In the genomic region with DNA sequence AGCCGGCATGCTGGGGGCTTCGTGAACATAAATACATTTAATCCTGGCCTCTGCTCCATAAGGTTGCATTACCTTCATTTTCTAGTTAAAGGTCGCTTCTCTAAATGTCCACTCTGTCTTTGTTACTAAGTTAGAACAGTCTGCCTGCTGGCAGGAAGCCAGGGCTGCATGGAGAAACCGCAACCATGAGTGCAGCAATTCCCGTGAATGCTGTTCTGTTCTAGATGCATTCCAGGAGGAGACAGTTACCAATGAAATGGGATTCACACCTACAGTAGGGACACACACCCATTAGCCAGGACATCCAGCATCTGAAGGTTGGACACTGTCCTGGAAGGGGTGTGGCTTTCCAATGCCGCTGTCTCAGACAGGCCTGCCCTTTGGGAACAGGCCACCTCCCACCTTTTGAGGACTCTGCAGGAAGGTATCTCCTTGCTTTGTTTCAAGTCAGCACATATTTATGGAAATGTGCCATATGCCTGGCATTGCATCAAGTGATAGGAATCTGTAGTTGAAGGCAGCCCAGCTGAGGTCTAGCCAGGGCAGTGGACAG, we compare ENCODE assay signal across 14 cellular contexts.
DNase-seq lines count a peak whose midpoint lies in the region; ATAC-seq, FAIRE-seq and TF ChIP-seq lines count a peak whose summit lies in the region.
"Had no signal": no experiment of that assay in that cellular context is flagged by ENCODE, and none has a peak within 500 bp of the region (broad histone marks: within the 10 kb centered on the region; RNA-seq: fewer than 3 reads in every experiment).

No MANE protein-coding gene starts in this region.

- H3K4me3 Mint-ChIP-seq in natural killer cell treated with Interleukin-12 subunit alpha and Interleukin-12 subunit beta and Interleukin-15 and Interleukin-18, amount 100 ng/mL, for 72 hours: no peak overlapping the region
- no peak overlapping the region for H3K4me3 Mint-ChIP-seq in stimulated activated memory B cell treated with anti-CD40 and anti-IgM and Interleukin-4, amounts not matched to agents 10 μg/mL and 1 μg/mL and 100 μg/mL, for 72 hours
- no peak overlapping the region for H3K4me3 Mint-ChIP-seq in naive thymus-derived CD4-positive, alpha-beta T cell
- H3K4me3 Mint-ChIP-seq: activated CD8-positive, alpha-beta memory T cell treated with anti-CD3 and anti-CD28 coated beads, Interleukin-2, amount 10 ng/mL, durations not matched to agents 7 days and 5 days; IgD-negative memory B cell; naive thymus-derived CD8-positive, alpha-beta T cell had no signal

- no peak overlapping the region for H2AFZ ChIP-seq in HepG2 (ENCODE audit: low read length)
- no peak overlapping the region for H2AFZ ChIP-seq in keratinocyte (ENCODE audit: control insufficient read depth, low read length)

- H3K36me3 ChIP-seq in HepG2 (replicated peaks in 1 of 2; ENCODE audit: control insufficient read depth in 1 of 2, insufficient read depth in 2 of 2, low read length in 2 of 2) (no peaks in the 10 kb centered on the region), right lobe of liver (no peaks in the 10 kb centered on the region), bronchial epithelial cell (ENCODE audit: control insufficient read depth, insufficient read depth, low read length) (no peaks in the 10 kb centered on the region), keratinocyte (ENCODE audit: control insufficient read depth in 2 of 2, extremely low read depth in 1 of 2, insufficient read depth in 2 of 2, low read length in 2 of 2) (no peaks in the 10 kb centered on the region)
- no peaks in the 10 kb centered on the region for H3K36me3 ChIP-seq in naive thymus-derived CD4-positive, alpha-beta T cell (ENCODE audit: control insufficient read depth in 2 of 3, insufficient read depth in 3 of 3, low read length in 3 of 3)
- H3K36me3 ChIP-seq: ascending aorta had no signal

- TF ChIP-seq EP300 in HepG2 (IDR thresholded peaks at IDR 0.05; ENCODE audit: low read depth in 2 of 2, low read length in 2 of 2): no peak
- no peak for TF ChIP-seq EP300 in HepG2 (CRISPR knock-in tag; IDR thresholded peaks at IDR 0.05; ENCODE audit: borderline replicate concordance)

- POLR2A ChIA-PET in HepG2 (lab: Yijun Ruan, JAX): no interaction called here
- POLR2A ChIA-PET in naive thymus-derived CD4-positive, alpha-beta T cell (lab: Charles Lee): no interaction called here

- H3K4me1 Mint-ChIP-seq in natural killer cell treated with Interleukin-12 subunit alpha and Interleukin-12 subunit beta and Interleukin-15 and Interleukin-18, amount 100 ng/mL, for 72 hours (ENCODE audit: low read depth in 2 of 2): peaks cover 0 to 3% of the 10 kb centered on the region in 2 donors
- no peaks in the 10 kb centered on the region for H3K4me1 Mint-ChIP-seq in stimulated activated memory B cell treated with anti-CD40 and anti-IgM and Interleukin-4, amounts not matched to agents 10 μg/mL and 1 μg/mL and 100 μg/mL, for 72 hours
- peaks cover 0 to 2% (median 0%) of the 10 kb centered on the region in 7 donors for H3K4me1 Mint-ChIP-seq in naive thymus-derived CD4-positive, alpha-beta T cell

- no TSS peak for BruUV-seq in HepG2 (replicated peaks; lab: Mats Ljungman, UMichigan)

- no peak for TF ChIP-seq RAD21 in HepG2 (CRISPR knock-in tag; IDR thresholded peaks at IDR 0.05)

- H3K9ac ChIP-seq in HepG2 (ENCODE audit: insufficient read depth, low read depth, low read length) (no peak overlapping the region), keratinocyte (ENCODE audit: control insufficient read depth, extremely low read depth, insufficient read depth, low read length) (no peak overlapping the region)

- dilution Hi-C loops in keratinocyte (cut with MboI; ENCODE audit: extremely low pct_ligation_motif_present, low sequenced_read_pairs): no loop called here

- no peaks in the 10 kb centered on the region for H3K9me3 ChIP-seq in HepG2 (ENCODE audit: low read length)
- H3K9me3 ChIP-seq in right lobe of liver: no peaks in the 10 kb centered on the region
- no peaks in the 10 kb centered on the region for H3K9me3 ChIP-seq in keratinocyte (ENCODE audit: control insufficient read depth, low read depth, low read length)
- no peaks in the 10 kb centered on the region for H3K9me3 ChIP-seq in naive thymus-derived CD4-positive, alpha-beta T cell (ENCODE audit: control insufficient read depth in 2 of 3, low read length in 3 of 3)
- H3K9me3 ChIP-seq: ascending aorta had no signal

- H3K79me2 ChIP-seq in HepG2 (ENCODE audit: insufficient read depth, low read length) (no peaks in the 10 kb centered on the region), keratinocyte (ENCODE audit: control insufficient read depth, insufficient read depth, low read length) (no peaks in the 10 kb centered on the region)

- no peaks in the 10 kb centered on the region for H3K9me3 Mint-ChIP-seq in natural killer cell treated with Interleukin-12 subunit alpha and Interleukin-12 subunit beta and Interleukin-15 and Interleukin-18, amount 100 ng/mL, for 72 hours
- no peaks in the 10 kb centered on the region for H3K9me3 Mint-ChIP-seq in stimulated activated memory B cell treated with anti-CD40 and anti-IgM and Interleukin-4, amounts not matched to agents 10 μg/mL and 1 μg/mL and 100 μg/mL, for 72 hours
- no peaks in the 10 kb centered on the region for H3K9me3 Mint-ChIP-seq in naive thymus-derived CD4-positive, alpha-beta T cell
- H3K9me3 Mint-ChIP-seq: IgD-negative memory B cell had no signal

- intact Hi-C loops in HepG2 (cut with micrococcal nuclease; ENCODE audit: unreplicated experiment): no loop called here
- intact Hi-C loops in right lobe of liver (cut with DNase I): no loop called here
- intact Hi-C loops in naive thymus-derived CD4-positive, alpha-beta T cell (cut with micrococcal nuclease): no loop called here

- H3K27ac ChIP-seq in HepG2 (ENCODE audit: extremely low read length, insufficient read depth, low read length) (no peak overlapping the region), right lobe of liver (no peak overlapping the region), keratinocyte (ENCODE audit: control insufficient read depth, insufficient read depth, low read length) (no peak overlapping the region)
- H3K27ac ChIP-seq in naive thymus-derived CD4-positive, alpha-beta T cell (ENCODE audit: low read depth, low read length): no peak overlapping the region
- H3K27ac ChIP-seq: ascending aorta had no signal

- H4K20me1 ChIP-seq in HepG2 (ENCODE audit: insufficient read depth, low read length) (no peaks in the 10 kb centered on the region), keratinocyte (ENCODE audit: control insufficient read depth, extremely low read depth, insufficient read depth, low read length) (no peaks in the 10 kb centered on the region)

- no peak overlapping the region for H3K4me3 ChIP-seq in HepG2 (replicated peaks in 1 of 3; ENCODE audit: insufficient read depth in 1 of 3, low read depth in 2 of 3, low read length in 3 of 3)
- H3K4me3 ChIP-seq in right lobe of liver: no peak overlapping the region
- H3K4me3 ChIP-seq in bronchial epithelial cell (ENCODE audit: low read depth, low read length): no peak overlapping the region
- no peak overlapping the region for H3K4me3 ChIP-seq in keratinocyte (ENCODE audit: control insufficient read depth in 2 of 3, extremely low read depth in 1 of 3, insufficient read depth in 2 of 3, low read depth in 1 of 3, low read length in 3 of 3)
- H3K4me3 ChIP-seq in naive thymus-derived CD4-positive, alpha-beta T cell (ENCODE audit: low read length): no peak overlapping the region
- H3K4me3 ChIP-seq: ascending aorta had no signal

- H3K27me3 ChIP-seq in HepG2 (ENCODE audit: control insufficient read depth in 1 of 2, insufficient read depth in 2 of 2, low read length in 2 of 2): no peaks in the 10 kb centered on the region
- H3K27me3 ChIP-seq in right lobe of liver: no peaks in the 10 kb centered on the region
- no peaks in the 10 kb centered on the region for H3K27me3 ChIP-seq in bronchial epithelial cell (ENCODE audit: control insufficient read depth, insufficient read depth, low read length)
- no peaks in the 10 kb centered on the region for H3K27me3 ChIP-seq in keratinocyte (ENCODE audit: control insufficient read depth, extremely low read depth, insufficient read depth, low read length)
- no peaks in the 10 kb centered on the region for H3K27me3 ChIP-seq in naive thymus-derived CD4-positive, alpha-beta T cell (ENCODE audit: control insufficient read depth in 2 of 2, insufficient read depth in 2 of 2, low read length in 2 of 2)
- H3K27me3 ChIP-seq: ascending aorta had no signal

- peak; percentile 35 for DNase-seq in HepG2 (ENCODE audit: low spot score)
- no peak for DNase-seq in right lobe of liver
- peak; percentile 38 for DNase-seq in bronchial epithelial cell (ENCODE audit: low read depth)
- DNase-seq in keratinocyte (ENCODE audit: low read depth, low spot score): no peak
- no peak for DNase-seq in natural killer cell treated with Interleukin-12 subunit alpha and Interleukin-12 subunit beta and Interleukin-15 and Interleukin-18, amount 100 ng/mL, for 72 hours (ENCODE audit: low spot score)
- no peak for DNase-seq in naive thymus-derived CD4-positive, alpha-beta T cell
- no peak for DNase-seq in GM19240 (ENCODE audit: insufficient read length, low spot score)
- DNase-seq: activated CD8-positive, alpha-beta memory T cell treated with anti-CD3 and anti-CD28 coated beads, Interleukin-2, amount 10 ng/mL, durations not matched to agents 7 days and 5 days; naive thymus-derived CD8-positive, alpha-beta T cell; NCI-H510A; trophoblast cell had no signal

- H3K36me3 Mint-ChIP-seq in natural killer cell treated with Interleukin-12 subunit alpha and Interleukin-12 subunit beta and Interleukin-15 and Interleukin-18, amount 100 ng/mL, for 72 hours: no peaks in the 10 kb centered on the region
- H3K36me3 Mint-ChIP-seq in stimulated activated memory B cell treated with anti-CD40 and anti-IgM and Interleukin-4, amounts not matched to agents 10 μg/mL and 1 μg/mL and 100 μg/mL, for 72 hours: no peaks in the 10 kb centered on the region
- H3K36me3 Mint-ChIP-seq in naive thymus-derived CD4-positive, alpha-beta T cell: no peaks in the 10 kb centered on the region
- H3K36me3 Mint-ChIP-seq: activated CD8-positive, alpha-beta memory T cell treated with anti-CD3 and anti-CD28 coated beads, Interleukin-2, amount 10 ng/mL, durations not matched to agents 7 days and 5 days; naive thymus-derived CD8-positive, alpha-beta T cell had no signal

- TF ChIP-seq CTCF in HepG2 (CRISPR knock-in tag; IDR thresholded peaks at IDR 0.05): no peak
- no peak for TF ChIP-seq CTCF in right lobe of liver (IDR thresholded peaks at IDR 0.05)
- TF ChIP-seq CTCF in bronchial epithelial cell (IDR thresholded peaks at IDR 0.05; ENCODE audit: insufficient read depth, low read length, severe bottlenecking): no peak
- TF ChIP-seq CTCF in keratinocyte (optimal IDR thresholded peaks at IDR 0.05 in 1 of 3, IDR thresholded peaks at IDR 0.05 in 1 of 3, conservative IDR thresholded peaks at IDR 0.05 in 1 of 3; ENCODE audit: extremely low read depth in 1 of 3, insufficient read depth in 2 of 3, low read length in 3 of 3): no peak

- no peak overlapping the region for H3K27ac Mint-ChIP-seq in natural killer cell treated with Interleukin-12 subunit alpha and Interleukin-12 subunit beta and Interleukin-15 and Interleukin-18, amount 100 ng/mL, for 72 hours
- H3K27ac Mint-ChIP-seq in stimulated activated memory B cell treated with anti-CD40 and anti-IgM and Interleukin-4, amounts not matched to agents 10 μg/mL and 1 μg/mL and 100 μg/mL, for 72 hours: no peak overlapping the region
- H3K27ac Mint-ChIP-seq in naive thymus-derived CD4-positive, alpha-beta T cell: no peak overlapping the region
- H3K27ac Mint-ChIP-seq: activated CD8-positive, alpha-beta memory T cell treated with anti-CD3 and anti-CD28 coated beads, Interleukin-2, amount 10 ng/mL, durations not matched to agents 7 days and 5 days; IgD-negative memory B cell; naive thymus-derived CD8-positive, alpha-beta T cell had no signal

- in situ Hi-C loops in HepG2 (cut with HindIII; ENCODE audit: extremely low pct_ligation_motif_present, low pct_unique_long_range_greater_than_20kb): no loop called here

- no peak overlapping the region for H3K4me2 ChIP-seq in HepG2 (ENCODE audit: low read depth, low read length)
- H3K4me2 ChIP-seq in keratinocyte (ENCODE audit: control insufficient read depth, extremely low read depth, insufficient read depth, low read depth, low read length): no peak overlapping the region

- CTCF ChIA-PET in HepG2 (lab: Yijun Ruan, JAX; ENCODE audit: low intra/inter-chr PET ratio, low total read pairs): no interaction called here
- CTCF ChIA-PET in naive thymus-derived CD4-positive, alpha-beta T cell (lab: Charles Lee): no interaction called here

- H3K4me1 ChIP-seq in HepG2 (ENCODE audit: insufficient read depth, low read length) (no peaks in the 10 kb centered on the region), right lobe of liver (no peaks in the 10 kb centered on the region), keratinocyte (ENCODE audit: control insufficient read depth, extremely low read depth, insufficient read depth, low read length) (peaks cover 9% of the 10 kb centered on the region)
- H3K4me1 ChIP-seq in naive thymus-derived CD4-positive, alpha-beta T cell (ENCODE audit: control insufficient read depth in 2 of 2, insufficient read depth in 2 of 2, low read length in 2 of 2): no peaks in the 10 kb centered on the region

- H3K27me3 Mint-ChIP-seq in natural killer cell treated with Interleukin-12 subunit alpha and Interleukin-12 subunit beta and Interleukin-15 and Interleukin-18, amount 100 ng/mL, for 72 hours: peaks cover 2% of the 10 kb centered on the region in 2 donors
- peaks cover 2% of the 10 kb centered on the region for H3K27me3 Mint-ChIP-seq in stimulated activated memory B cell treated with anti-CD40 and anti-IgM and Interleukin-4, amounts not matched to agents 10 μg/mL and 1 μg/mL and 100 μg/mL, for 72 hours
- H3K27me3 Mint-ChIP-seq in naive thymus-derived CD4-positive, alpha-beta T cell: peaks cover 0 to 11% (median 3%) of the 10 kb centered on the region in 5 donors

- 0% methylated on average over 3 of the region's 6 CpGs for WGBS in HepG2 (ENCODE audit: low lambda C conversion rate)
- 74% methylated on average over 5 of the region's 6 CpGs for WGBS in right lobe of liver (ENCODE audit: insufficient coverage, low coverage, low lambda C conversion rate, missing lambda C conversion rate)

- TF ChIP-seq POLR2A in HepG2 (IDR thresholded peaks at IDR 0.05; ENCODE audit: insufficient read depth in 1 of 2, low read depth in 2 of 2, low read length in 2 of 2) (no peak), right lobe of liver (IDR thresholded peaks at IDR 0.05) (no peak)

- H3K9me1 ChIP-seq in keratinocyte (ENCODE audit: control insufficient read depth, extremely low read depth, insufficient read depth, low read length): no peaks in the 10 kb centered on the region

- FAIRE-seq in HepG2 (lab: Jason Lieb, UNC) (no peak), bronchial epithelial cell (lab: Jason Lieb, UNC) (peak; percentile 58), keratinocyte (lab: Jason Lieb, UNC) (peak; percentile 39)

- ATAC-seq in HepG2 (no peak; the same call in 2 of the 3 replicates), right lobe of liver (no peak)
- no peak for ATAC-seq in natural killer cell treated with Interleukin-12 subunit alpha and Interleukin-12 subunit beta and Interleukin-15 and Interleukin-18, amount 100 ng/mL, for 72 hours
- no peak for ATAC-seq in stimulated activated memory B cell treated with anti-CD40 and anti-IgM and Interleukin-4, amounts not matched to agents 10 μg/mL and 1 μg/mL and 100 μg/mL, for 72 hours
- ATAC-seq in naive thymus-derived CD4-positive, alpha-beta T cell: no peak
- ATAC-seq: activated CD8-positive, alpha-beta memory T cell treated with anti-CD3 and anti-CD28 coated beads, Interleukin-2, amount 10 ng/mL, durations not matched to agents 7 days and 5 days; naive thymus-derived CD8-positive, alpha-beta T cell had no signal

Comparison
In these comparisons a context has a peak if more than half of its experiments do, and no peak if none do; other contexts are left out.
1. DNase-seq: peak in HepG2 (single experiment) and bronchial epithelial cell (single experiment); none in right lobe of liver (0 of 3), keratinocyte (single experiment), natural killer cell treated with Interleukin-12 subunit alpha and Interleukin-12 subunit beta and Interleukin-15 and Interleukin-18, amount 100 ng/mL, for 72 hours (single experiment), naive thymus-derived CD4-positive, alpha-beta T cell (0 of 9) and GM19240 (single experiment).